ENCODE assay signal across 30 cellular contexts in the genomic region with DNA sequence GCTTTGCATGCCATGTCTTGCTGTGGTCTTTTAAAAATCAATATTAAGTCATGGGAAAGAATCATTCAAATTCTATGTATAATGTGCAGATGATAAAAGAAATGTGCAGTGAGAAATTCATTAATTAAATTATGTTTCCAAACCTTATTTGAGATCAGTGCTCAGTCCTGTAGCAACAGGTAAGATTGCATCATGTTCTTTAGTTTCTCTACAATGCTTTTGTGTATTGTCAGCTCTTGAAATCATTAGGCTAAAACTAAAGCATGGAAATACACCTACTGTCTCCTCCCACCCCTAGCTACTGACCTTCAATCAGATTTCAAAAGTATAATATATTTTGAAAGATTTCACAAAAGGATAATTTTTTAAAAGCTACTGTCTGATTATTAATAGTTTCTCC.
"Had no signal": no experiment of that assay in that cellular context is flagged by ENCODE, and none has a peak within 500 bp of the region (broad histone marks: within the 10 kb centered on the region; RNA-seq: fewer than 3 reads in every experiment).

No MANE protein-coding gene starts in this region.

- H3K27ac ChIP-seq: ascending aorta, breast epithelium, cardiac muscle cell, VCaP had no signal

- H3K4me1 ChIP-seq: ascending aorta, breast epithelium had no signal

- H3K4me3 ChIP-seq: ascending aorta, breast epithelium, cardiac muscle cell had no signal

- H3K36me3 ChIP-seq: ascending aorta, breast epithelium, cardiac muscle cell had no signal

- DNase-seq: activated B cell treated with CpG ODN at 0.5 μM for 24 hours; activated CD4-positive, alpha-beta memory T cell treated with anti-CD3 and anti-CD28 coated beads for 36 hours; activated CD4-positive, alpha-beta T cell treated with anti-CD3 and anti-CD28 coated beads for 4 hours; activated CD4-positive, alpha-beta T cell treated with anti-CD3 and anti-CD28 coated beads, Interleukin-2, amount 10 ng/mL, durations not matched to agents 24 days and 14 days; activated CD4-positive, alpha-beta T cell treated with anti-CD3 and anti-CD28 coated beads, Interleukin-2, amount 50 U/mL, for 1 hour; activated CD4-positive, alpha-beta T cell treated with anti-CD3 and anti-CD28 coated beads, Interleukin-2, amount 50 U/mL, for 4 hours; activated CD4-positive, CD25-positive, alpha-beta regulatory T cell treated with anti-CD3 and anti-CD28 coated beads, Interleukin-2, amount 50 U/mL, for 72 hours; activated CD8-positive, alpha-beta memory T cell treated with anti-CD3 and anti-CD28 coated beads, Interleukin-2, amount 50 U/mL, for 4 hours; activated CD8-positive, alpha-beta T cell treated with anti-CD3 and anti-CD28 coated beads for 36 hours; activated gamma-delta T cell; activated naive CD4-positive, alpha-beta T cell treated with anti-CD3 and anti-CD28 coated beads, Interleukin-2, amount 10 ng/mL, durations not matched to agents 7 days and 5 days; activated naive CD4-positive, alpha-beta T cell treated with Interleukin-2 at 50 U/mL for 16 hours; activated naive CD8-positive, alpha-beta T cell treated with anti-CD3 and anti-CD28 coated beads, Interleukin-2, amount 10 ng/mL, durations not matched to agents 7 days and 5 days; activated naive CD8-positive, alpha-beta T cell treated with anti-CD3 and anti-CD28 coated beads, Interleukin-2, amount 50 U/mL, for 24 hours; activated T-cell treated with anti-CD3 and anti-CD28 coated beads for 4 hours; activated T-cell treated with anti-CD3 and anti-CD28 coated beads, Interleukin-2, amount 50 U/mL, for 1 hour; activated T-cell treated with anti-CD3 and anti-CD28 coated beads, Interleukin-2, amount 50 U/mL, for 4 hours; activated T-cell treated with anti-CD3 and anti-CD28 coated beads, Interleukin-2, amount 50 U/mL, for 72 hours; amygdala; anterior cingulate cortex; caudate nucleus; cerebellar nuclear complex; T-helper 1 cell; T-helper 2 cell; T-helper 9 cell had no signal

- H3K9me3 ChIP-seq: ascending aorta, breast epithelium had no signal

- FAIRE-seq: TTC549 had no signal

- H3K27me3 ChIP-seq: ascending aorta, breast epithelium, cardiac muscle cell had no signal
